34 cellular contexts compared by ENCODE assay signal in genomic region chr10:45005284-45005683, GRCh38.
"Had no signal": no experiment of that assay in that cellular context is flagged by ENCODE, and none has a peak within 500 bp of the region (broad histone marks: within the 10 kb centered on the region; RNA-seq: fewer than 3 reads in every experiment).

No MANE protein-coding gene starts in this region.

- H3K27me3 ChIP-seq: adrenal gland, body of pancreas, brain microvascular endothelial cell, breast epithelium had no signal

- H3K4me3 ChIP-seq: adrenal gland, body of pancreas, breast epithelium had no signal

- H3K36me3 ChIP-seq: adrenal gland, breast epithelium had no signal

- FAIRE-seq: astrocyte, TTC549 had no signal

- H3K27ac ChIP-seq: adrenal gland, body of pancreas, brain microvascular endothelial cell, VCaP had no signal

- ATAC-seq: activated CD8-positive, alpha-beta T cell treated with anti-CD3 and anti-CD28 coated beads for 36 hours; activated naive CD4-positive, alpha-beta T cell treated with anti-CD3 and anti-CD28 coated beads, Interleukin-2, amount 50 U/mL, for 72 hours; activated T-cell treated with anti-CD3 and anti-CD28 coated beads, Interleukin-2, amount 50 U/mL, for 4 hours; activated T-cell treated with anti-CD3 and anti-CD28 coated beads, Interleukin-2, amount 50 U/mL, for 72 hours; activated T-helper 17 cell treated with anti-CD3 and anti-CD28 coated beads, Interleukin-2, amount 50 U/mL, for 72 hours; body of pancreas had no signal

- DNase-seq: activated B cell treated with CpG ODN at 0.5 μM for 24 hours; activated CD4-positive, alpha-beta memory T cell treated with anti-CD3 and anti-CD28 coated beads for 36 hours; activated CD4-positive, alpha-beta T cell treated with anti-CD3 and anti-CD28 coated beads for 4 hours; activated CD4-positive, alpha-beta T cell treated with anti-CD3 and anti-CD28 coated beads, Interleukin-2, amount 50 U/mL, for 1 hour; activated CD4-positive, alpha-beta T cell treated with anti-CD3 and anti-CD28 coated beads, Interleukin-2, amount 50 U/mL, for 4 hours; activated CD4-positive, CD25-positive, alpha-beta regulatory T cell treated with anti-CD3 and anti-CD28 coated beads, Interleukin-2, amount 50 U/mL, for 72 hours; activated CD8-positive, alpha-beta memory T cell treated with anti-CD3 and anti-CD28 coated beads, Interleukin-2, amount 50 U/mL, for 4 hours; activated CD8-positive, alpha-beta T cell treated with anti-CD3 and anti-CD28 coated beads for 36 hours; activated effector memory CD4-positive, alpha-beta T cell treated with anti-CD3 and anti-CD28 coated beads, Interleukin-2, amount 50 U/mL, for 16 hours; activated gamma-delta T cell treated with Interleukin-2 at 50 U/mL for 16 hours; activated naive CD4-positive, alpha-beta T cell; activated naive CD4-positive, alpha-beta T cell treated with anti-CD3 and anti-CD28 coated beads for 36 hours; activated naive CD4-positive, alpha-beta T cell treated with anti-CD3 and anti-CD28 coated beads, Interleukin-2, amount 50 U/mL, for 16 hours; activated naive CD8-positive, alpha-beta T cell treated with anti-CD3 and anti-CD28 coated beads for 36 hours; activated T-cell treated with anti-CD3 and anti-CD28 coated beads for 4 hours; activated T-cell treated with anti-CD3 and anti-CD28 coated beads, Interleukin-2, amount 50 U/mL, for 1 hour; activated T-cell treated with anti-CD3 and anti-CD28 coated beads, Interleukin-2, amount 50 U/mL, for 4 hours; activated T-cell treated with anti-CD3 and anti-CD28 coated beads, Interleukin-2, amount 50 U/mL, for 72 hours; adrenal gland; amniotic stem cell; aorta; body of pancreas; brain microvascular endothelial cell; central memory CD4-positive, alpha-beta T cell; SW 1271; T-helper 1 cell; T-helper 2 cell; T-helper 9 cell had no signal

- H3K9me3 ChIP-seq: adrenal gland, body of pancreas, breast epithelium had no signal

- H3K4me1 ChIP-seq: breast epithelium had no signal
